ENCODE assay signal across 8 cellular contexts in the genomic region with DNA sequence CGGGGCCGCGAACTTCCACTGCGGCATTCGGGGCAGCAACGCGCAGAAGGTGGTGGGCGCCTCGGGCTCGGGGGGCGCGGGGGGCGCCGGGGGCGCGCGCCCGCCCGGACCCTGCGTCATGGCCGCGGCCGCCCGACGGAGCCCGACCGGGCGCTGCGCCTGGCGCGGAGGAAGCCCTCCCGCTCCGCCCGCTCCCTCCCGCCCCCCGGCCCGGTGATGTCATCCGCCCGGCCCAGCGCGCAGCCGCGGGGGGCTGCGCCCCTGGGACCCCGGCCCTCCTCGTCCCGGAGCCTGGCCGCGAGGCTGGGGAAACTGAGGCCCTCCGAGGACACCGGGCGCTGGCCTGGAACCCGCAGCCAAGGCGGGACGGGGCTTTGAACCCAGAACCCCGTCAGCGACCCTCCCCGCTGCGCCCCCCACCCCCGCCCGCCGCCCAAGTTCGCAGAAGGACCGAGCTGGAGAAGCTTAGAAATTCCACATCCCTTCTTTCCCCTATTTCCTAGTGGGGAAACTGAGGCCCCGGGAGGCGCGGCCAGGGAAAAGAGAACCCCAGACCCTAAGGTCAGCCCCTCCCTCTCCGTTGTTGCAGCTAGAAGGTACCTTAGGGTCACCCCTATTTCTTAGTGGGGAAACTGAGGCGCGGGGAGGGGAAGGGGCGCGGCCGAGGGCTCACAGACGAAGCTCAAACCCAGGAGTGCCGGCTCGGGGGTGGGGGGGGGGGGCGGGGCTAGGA. TPM values are rescaled to one million over a fixed set of nuclear protein-coding genes. Genes with fewer than 3 reads are reported as not detected.
DNase-seq lines count a peak whose midpoint lies in the region; ATAC-seq and TF ChIP-seq lines count a peak whose summit lies in the region.

A gene with protein sequence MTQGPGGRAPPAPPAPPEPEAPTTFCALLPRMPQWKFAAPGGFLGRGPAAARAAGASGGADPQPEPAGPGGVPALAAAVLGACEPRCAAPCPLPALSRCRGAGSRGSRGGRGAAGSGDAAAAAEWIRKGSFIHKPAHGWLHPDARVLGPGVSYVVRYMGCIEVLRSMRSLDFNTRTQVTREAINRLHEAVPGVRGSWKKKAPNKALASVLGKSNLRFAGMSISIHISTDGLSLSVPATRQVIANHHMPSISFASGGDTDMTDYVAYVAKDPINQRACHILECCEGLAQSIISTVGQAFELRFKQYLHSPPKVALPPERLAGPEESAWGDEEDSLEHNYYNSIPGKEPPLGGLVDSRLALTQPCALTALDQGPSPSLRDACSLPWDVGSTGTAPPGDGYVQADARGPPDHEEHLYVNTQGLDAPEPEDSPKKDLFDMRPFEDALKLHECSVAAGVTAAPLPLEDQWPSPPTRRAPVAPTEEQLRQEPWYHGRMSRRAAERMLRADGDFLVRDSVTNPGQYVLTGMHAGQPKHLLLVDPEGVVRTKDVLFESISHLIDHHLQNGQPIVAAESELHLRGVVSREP (minus strand): TSS at position 157 of the 733 bp plus-strand sequence. CDS start 37 bp downstream, at position 120.

- H3K9ac ChIP-seq in neural progenitor cell, result no peak within 1 kb of the TSS

- no peaks in the 10 kb centered on the region for H4K20me1 ChIP-seq in neural progenitor cell (ENCODE audit: low read depth)

- CTCF ChIA-PET in CD8-positive, alpha-beta memory T cell (lab: Charles Lee), result no interaction called here

- H3K4me1 ChIP-seq in CD8-positive, alpha-beta memory T cell (ENCODE audit: insufficient read depth, low read length), result no peaks in the 10 kb centered on the region
- H3K4me1 ChIP-seq in neural progenitor cell, result peaks cover 3% of the 10 kb centered on the region

- ATAC-seq in GM21515 (IDR thresholded peaks at IDR 0.05; ENCODE audit: unreplicated experiment) (no peak), HG02852 (IDR thresholded peaks at IDR 0.05; ENCODE audit: unreplicated experiment) (no peak)

- DNase-seq in CD8-positive, alpha-beta memory T cell, result no peak
- peak; percentile 20 for DNase-seq in RKO (ENCODE audit: low spot score)
- DNase-seq in fibroblast of mammary gland (ENCODE audit: low read depth), result no peak
- DNase-seq in neural progenitor cell (ENCODE audit: low spot score), result peak; percentile 70
- DNase-seq in HUDEP-2 (lab: John Stamatoyannopoulos, UW; ENCODE audit: unreplicated experiment in 76 of 76), result no peak
- DNase-seq in GM19240 (ENCODE audit: insufficient read length, low spot score), result no peak

- TF ChIP-seq CTCF in fibroblast of mammary gland (conservative IDR thresholded peaks at IDR 0.05; ENCODE audit: control insufficient read depth, insufficient read depth, low read depth, low read length) (no peak), neural progenitor cell (IDR thresholded peaks at IDR 0.05) (no peak)

- no peak within 1 kb of the TSS for H3K4me3 ChIP-seq in CD8-positive, alpha-beta memory T cell (ENCODE audit: low read length)
- peak within 1 kb of the TSS; percentile 31 for H3K4me3 ChIP-seq in fibroblast of mammary gland (ENCODE audit: control insufficient read depth, low read depth, low read length)
- H3K4me3 ChIP-seq in neural progenitor cell, result peak within 1 kb of the TSS; percentile 56

- H3K36me3 Mint-ChIP-seq in CD8-positive, alpha-beta memory T cell, result no peaks in the 10 kb centered on the region
- peaks cover 3% of the 10 kb centered on the region for H3K36me3 Mint-ChIP-seq in neural progenitor cell

- H3K4me2 ChIP-seq in neural progenitor cell, result peak within 1 kb of the TSS; percentile 78

- H3F3A ChIP-seq in neural progenitor cell (ENCODE audit: low read depth), result peaks cover 13% of the 10 kb centered on the region

- H3K27ac Mint-ChIP-seq in CD8-positive, alpha-beta memory T cell, result peak within 1 kb of the TSS in 6 of 8 donors; percentile 37 to 84 (median 70)
- peak within 1 kb of the TSS; percentile 91 for H3K27ac Mint-ChIP-seq in neural progenitor cell

- H3K9me3 Mint-ChIP-seq in CD8-positive, alpha-beta memory T cell, result peaks cover 0 to 4% (median 0%) of the 10 kb centered on the region in 5 donors
- H3K9me3 Mint-ChIP-seq in neural progenitor cell, result peaks cover 6% of the 10 kb centered on the region

- H3K27ac ChIP-seq in CD8-positive, alpha-beta memory T cell (ENCODE audit: low read depth, low read length), result peak within 1 kb of the TSS; percentile 38
- H3K27ac ChIP-seq in neural progenitor cell, result no peak within 1 kb of the TSS

- POLR2A ChIA-PET in CD8-positive, alpha-beta memory T cell (lab: Charles Lee), result no interaction called here

- peaks cover 11 to 28% of the 10 kb centered on the region in 2 donors for H3K27me3 Mint-ChIP-seq in CD8-positive, alpha-beta memory T cell
- peaks cover 9% of the 10 kb centered on the region for H3K27me3 Mint-ChIP-seq in neural progenitor cell (ENCODE audit: insufficient read depth, low read depth)

- no peaks in the 10 kb centered on the region for H3K79me2 ChIP-seq in neural progenitor cell (ENCODE audit: low read depth)

- peak within 1 kb of the TSS; percentile 71 to 88 (median 78) for H3K4me3 Mint-ChIP-seq in CD8-positive, alpha-beta memory T cell
- H3K4me3 Mint-ChIP-seq in neural progenitor cell, result peak within 1 kb of the TSS; percentile 90

- H3K36me3 ChIP-seq in CD8-positive, alpha-beta memory T cell (ENCODE audit: insufficient read depth, low read length), result no peaks in the 10 kb centered on the region
- H3K36me3 ChIP-seq in neural progenitor cell, result no peaks in the 10 kb centered on the region

- no peaks in the 10 kb centered on the region for H3K9me3 ChIP-seq in CD8-positive, alpha-beta memory T cell (ENCODE audit: low read length)
- H3K9me3 ChIP-seq in neural progenitor cell (ENCODE audit: low read depth), result no peaks in the 10 kb centered on the region

- peaks cover 8 to 18% (median 14%) of the 10 kb centered on the region in 3 donors for H3K4me1 Mint-ChIP-seq in CD8-positive, alpha-beta memory T cell
- peaks cover 10% of the 10 kb centered on the region for H3K4me1 Mint-ChIP-seq in neural progenitor cell

- peaks cover 12% of the 10 kb centered on the region for H3K27me3 ChIP-seq in CD8-positive, alpha-beta memory T cell (ENCODE audit: insufficient read depth, low read length, poor library complexity, severe bottlenecking)
- peaks cover 40% of the 10 kb centered on the region for H3K27me3 ChIP-seq in neural progenitor cell

- H2AFZ ChIP-seq in neural progenitor cell (replicated peaks), result no peak within 1 kb of the TSS

RNA-seq across cellular contexts. Expression of the gene that starts here (rescaled TPM):
- under 1 TPM; 0.11 to 0.13 TPM for total RNA-seq in CD8-positive, alpha-beta memory T cell
- polyA plus RNA-seq in CD8-positive, alpha-beta memory T cell, result not detected
- 3.2 and 15.9 TPM in 2 replicates for total RNA-seq in neural progenitor cell (ENCODE audit: low replicate concordance)

Comparison
In these comparisons a context has a peak if more than half of its experiments do, and no peak if none do; other contexts are left out.
1. DNase-seq: peak in RKO (single experiment) and neural progenitor cell (single experiment); none in CD8-positive, alpha-beta memory T cell (0 of 5), fibroblast of mammary gland (single experiment), HUDEP-2 (0 of 76) and GM19240 (single experiment).